ENCODE assay signal across 9 cellular contexts in the genomic region with DNA sequence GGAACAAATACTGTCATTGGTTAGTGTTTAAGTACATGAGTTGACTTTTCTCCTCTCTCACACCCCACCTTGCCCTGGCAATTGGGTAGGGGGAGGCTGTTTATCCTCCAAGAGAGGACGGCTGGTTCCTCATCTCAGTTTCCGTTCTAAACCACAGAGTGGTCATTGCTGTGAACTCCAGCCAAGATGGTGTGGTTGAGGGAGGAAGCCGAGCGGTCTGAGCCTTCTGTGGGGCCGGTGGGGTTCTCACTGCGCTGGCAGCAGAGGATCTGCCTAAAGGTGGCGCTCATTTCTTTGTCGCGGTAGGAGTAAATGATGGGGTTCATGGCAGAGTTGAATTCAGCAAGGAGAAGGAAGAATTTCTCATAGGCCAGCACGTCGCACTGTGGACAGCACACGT.
DNase-seq lines count a peak whose midpoint lies in the region; ATAC-seq and TF ChIP-seq lines count a peak whose summit lies in the region.
"Had no signal": no experiment of that assay in that cellular context is flagged by ENCODE, and none has a peak within 500 bp of the region (broad histone marks: within the 10 kb centered on the region; RNA-seq: fewer than 3 reads in every experiment).

No MANE protein-coding gene starts in this region.

- H3K9me3 ChIP-seq in heart left ventricle, result no peaks in the 10 kb centered on the region

- intact Hi-C loops in heart left ventricle (cut with DNase I), result no loop called here

- ATAC-seq in heart left ventricle, result peak in 3 of 4 donors; percentile 55 to 82 (median 75)
- ATAC-seq: Panc1 had no signal

- no peak overlapping the region for H3K27ac ChIP-seq in heart left ventricle

- TF ChIP-seq CTCF in heart left ventricle (IDR thresholded peaks at IDR 0.05), result peak in 2 of 12 donors; percentile 3 to 16

- no peaks in the 10 kb centered on the region for H3K27me3 ChIP-seq in heart left ventricle

- no peak overlapping the region for H3K4me3 ChIP-seq in heart left ventricle

- peak; percentile 2 for DNase-seq in stimulated activated CD4-positive, alpha-beta T cell treated with anti-CD3 and anti-CD28 coated beads, Interleukin-15, amount 100 ng/mL, for 24 hours
- no peak for DNase-seq in stimulated activated CD4-positive, alpha-beta T cell treated with anti-CD3 and anti-CD28 coated beads, Interleukin-4, amount 100 ng/mL, for 1 hour
- DNase-seq in KBM-7 (peak; percentile 92), heart left ventricle (peak; percentile 34 to 66 (median 48)), G401 (ENCODE audit: low spot score) (no peak), NCI-H187 (lab: John Stamatoyannopoulos, UW) (no peak), NCI-H345 treated with DMSO at 0.1 percent for 48 hours (lab: John Stamatoyannopoulos, UW; ENCODE audit: unreplicated experiment) (no peak), HPDE6-E6E7 (ENCODE audit: extremely low spot score) (no peak)

- in situ Hi-C loops in KBM-7 (cut with MboI; ENCODE audit: low pct_unique_long_range_greater_than_20kb, low sequenced_read_pairs), result no loop called here
- in situ Hi-C loops in G401 (cut with HindIII; ENCODE audit: low sequenced_read_pairs), result no loop called here

- H3K4me1 ChIP-seq in heart left ventricle, result peaks cover 0 to 11% (median 0%) of the 10 kb centered on the region in 12 donors

- TF ChIP-seq POLR2A in heart left ventricle (IDR thresholded peaks at IDR 0.05), result no peak

- WGBS in heart left ventricle, 4 donors, result 58 to 85% (median 64%) methylated on average over 12 of the region's 12 CpGs

- peaks cover 0 to 8% (median 0%) of the 10 kb centered on the region in 9 donors for H3K36me3 ChIP-seq in heart left ventricle

Comparison
In these comparisons a context has a peak if more than half of its experiments do, and no peak if none do; other contexts are left out.
1. DNase-seq: peak in stimulated activated CD4-positive, alpha-beta T cell treated with anti-CD3 and anti-CD28 coated beads, Interleukin-15, amount 100 ng/mL, for 24 hours (single experiment), KBM-7 (single experiment) and heart left ventricle (5 of 5); none in stimulated activated CD4-positive, alpha-beta T cell treated with anti-CD3 and anti-CD28 coated beads, Interleukin-4, amount 100 ng/mL, for 1 hour (single experiment), G401 (single experiment), NCI-H187 (0 of 2), NCI-H345 treated with DMSO at 0.1 percent for 48 hours (single experiment) and HPDE6-E6E7 (single experiment).